ENCODE assay signal across 8 cellular contexts in the genomic region with DNA sequence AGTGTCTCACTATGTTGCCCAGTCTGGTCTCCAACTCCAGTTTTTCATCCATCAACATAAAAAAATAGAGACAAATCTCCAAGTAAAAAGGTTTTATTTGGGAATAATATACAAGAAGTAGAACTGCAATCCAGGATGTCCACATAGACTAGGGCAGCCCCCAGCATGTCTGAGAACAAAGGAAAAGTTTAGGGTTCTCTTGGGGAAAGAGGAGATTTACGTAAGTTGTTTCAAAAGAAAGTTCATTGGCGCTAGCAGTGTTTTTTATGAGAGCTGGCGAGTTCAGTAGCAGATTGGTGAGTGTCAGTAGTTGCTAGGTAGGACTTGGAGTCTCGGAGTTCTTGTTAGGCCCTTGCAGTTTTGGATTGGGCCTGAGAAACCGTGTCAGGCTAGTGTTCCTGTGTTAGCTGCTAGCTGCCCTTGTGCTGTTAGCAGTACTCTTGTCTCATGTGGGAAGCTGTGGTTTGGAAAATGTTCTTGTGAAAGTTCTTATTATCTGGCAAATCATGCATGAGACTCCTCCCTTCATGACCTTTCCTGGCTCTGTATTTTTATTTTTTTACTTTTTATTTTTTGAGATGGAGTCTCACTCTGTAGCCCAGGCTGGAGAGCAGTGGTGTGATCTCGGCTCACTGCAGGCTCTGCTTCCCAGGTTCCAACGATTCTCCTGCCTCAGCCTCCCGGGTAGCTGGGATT. TPM values are rescaled to one million over a fixed set of nuclear protein-coding genes. Genes with fewer than 3 reads are reported as not detected.
A peak's percentile ranks its signal among the peaks of the same experiment; 100 is the strongest.
DNase-seq lines count a peak whose midpoint lies in the region; ATAC-seq and TF ChIP-seq lines count a peak whose summit lies in the region.
"Had no signal": no experiment of that assay in that cellular context is flagged by ENCODE, and none has a peak within 500 bp of the region (broad histone marks: within the 10 kb centered on the region; RNA-seq: fewer than 3 reads in every experiment).

No MANE protein-coding gene starts in this region.

- H3K36me3 ChIP-seq in Karpas-422 (ENCODE audit: insufficient read depth, low read length) (no peaks in the 10 kb centered on the region), aorta (ENCODE audit: control insufficient read depth in 1 of 2, insufficient read depth in 2 of 2, low read length in 1 of 2) (no peaks in the 10 kb centered on the region)

- H2AFZ ChIP-seq in Karpas-422 (ENCODE audit: low read length), result peak overlapping the region; percentile 51

- no peaks in the 10 kb centered on the region for H3K27me3 ChIP-seq in Karpas-422 (ENCODE audit: low read length)
- H3K27me3 ChIP-seq in aorta (ENCODE audit: control insufficient read depth in 1 of 2, insufficient read depth in 2 of 2, low read length in 1 of 2), result no peaks in the 10 kb centered on the region

- H3K4me1 ChIP-seq in Karpas-422 (ENCODE audit: low read length) (peaks cover 7% of the 10 kb centered on the region), aorta (ENCODE audit: control insufficient read depth in 1 of 2, insufficient read depth in 2 of 2, low read length in 2 of 2) (no peaks in the 10 kb centered on the region)

- peaks cover 29% of the 10 kb centered on the region for H3K27me3 Mint-ChIP-seq in MCF 10A (ENCODE audit: insufficient read depth, unreplicated experiment)
- peaks cover 15% of the 10 kb centered on the region for H3K27me3 Mint-ChIP-seq in activated CD4-positive, alpha-beta memory T cell treated with anti-CD3 and anti-CD28 coated beads, Interleukin-2, amount 10 ng/mL, durations not matched to agents 7 days and 5 days

- H3K9me3 Mint-ChIP-seq in MCF 10A (ENCODE audit: unreplicated experiment), result no peaks in the 10 kb centered on the region
- H3K9me3 Mint-ChIP-seq in activated CD4-positive, alpha-beta memory T cell treated with anti-CD3 and anti-CD28 coated beads, Interleukin-2, amount 10 ng/mL, durations not matched to agents 7 days and 5 days, result no peaks in the 10 kb centered on the region

- peak overlapping the region; percentile 34 for H3K9ac ChIP-seq in Karpas-422 (ENCODE audit: low read length)

- DNase-seq in GM13977 (ENCODE audit: low spot score) (peak; percentile 84), Karpas-422 (peak; percentile 91), MCF 10A (ENCODE audit: unreplicated experiment) (peak; percentile 43), left lobe of liver (ENCODE audit: low spot score) (no peak), aorta (peak in 1 of 2 donors; percentile 82)
- DNase-seq in activated CD4-positive, alpha-beta memory T cell treated with anti-CD3 and anti-CD28 coated beads, Interleukin-2, amount 10 ng/mL, durations not matched to agents 7 days and 5 days, result no peak

- POLR2A ChIA-PET in MCF 10A (lab: Yijun Ruan, JAX), result interaction anchor here (0.6 to 1.2 kb wide), 4 partner anchors 12 to 286 kb away, joined by 3 to 4 read pairs (median 3); no protein-coding TSS in a partner anchor
- POLR2A ChIA-PET in activated CD4-positive, alpha-beta memory T cell treated with anti-CD3 and anti-CD28 coated beads, Interleukin-2, amount 10 ng/mL, durations not matched to agents 7 days and 5 days (lab: Charles Lee), result no interaction called here

- H3K79me2 ChIP-seq in Karpas-422 (ENCODE audit: low read length), result no peaks in the 10 kb centered on the region

- TF ChIP-seq CTCF in GM13977 (IDR thresholded peaks at IDR 0.05; ENCODE audit: extremely low read depth, insufficient read depth, missing control alignments) (no peak), MCF 10A (IDR thresholded peaks at IDR 0.05; ENCODE audit: unreplicated experiment) (no peak)

- no peak overlapping the region for H3K4me2 ChIP-seq in Karpas-422 (ENCODE audit: low read depth, low read length, poor library complexity, severe bottlenecking)

- no peak overlapping the region for H3K27ac ChIP-seq in Karpas-422 (ENCODE audit: low read length)
- no peak overlapping the region for H3K27ac ChIP-seq in aorta (ENCODE audit: low read depth in 1 of 2, low read length in 2 of 2)

- H3K9me3 ChIP-seq in Karpas-422 (ENCODE audit: low read length) (no peaks in the 10 kb centered on the region), aorta (ENCODE audit: control insufficient read depth, low read length) (no peaks in the 10 kb centered on the region)

- ATAC-seq in GM21786 (IDR thresholded peaks at IDR 0.05; ENCODE audit: unreplicated experiment), result peak; percentile 98
- ATAC-seq in left lobe of liver, result peak; percentile 78
- ATAC-seq in aorta (ENCODE audit: low FRiP score), result peak; percentile 93

- 34 to 37% methylated on average over 8 of the region's 8 CpGs for WGBS in aorta, 2 donors

- H3K4me3 Mint-ChIP-seq in MCF 10A (ENCODE audit: unreplicated experiment), result no peak overlapping the region
- H3K4me3 Mint-ChIP-seq in activated CD4-positive, alpha-beta memory T cell treated with anti-CD3 and anti-CD28 coated beads, Interleukin-2, amount 10 ng/mL, durations not matched to agents 7 days and 5 days, result no peak overlapping the region

- in situ Hi-C loops in GM13977 (cut with MboI; ENCODE audit: low pct_unique_long_range_greater_than_20kb, low sequenced_read_pairs, unreplicated experiment), result no loop called here

- CTCF ChIA-PET in MCF 10A (lab: Yijun Ruan, JAX), result interaction anchor here (0.5 to 2.0 kb wide), 5 partner anchors 23 to 137 kb away, joined by 3 to 5 read pairs (median 3); no protein-coding TSS in a partner anchor
- CTCF ChIA-PET in activated CD4-positive, alpha-beta memory T cell treated with anti-CD3 and anti-CD28 coated beads, Interleukin-2, amount 10 ng/mL, durations not matched to agents 7 days and 5 days (lab: Charles Lee), result interaction anchor here (0.9 kb wide), 1 partner anchor 57 kb away, joined by 3 read pairs; a partner anchor contains a TSS

- BruUV-seq in MCF 10A (replicated peaks; lab: Mats Ljungman, UMichigan), result no TSS peak

- H3K27ac Mint-ChIP-seq in MCF 10A (ENCODE audit: low read depth, unreplicated experiment), result no peak overlapping the region
- no peak overlapping the region for H3K27ac Mint-ChIP-seq in activated CD4-positive, alpha-beta memory T cell treated with anti-CD3 and anti-CD28 coated beads, Interleukin-2, amount 10 ng/mL, durations not matched to agents 7 days and 5 days

- no peaks in the 10 kb centered on the region for H3K36me3 Mint-ChIP-seq in MCF 10A (ENCODE audit: insufficient read depth, unreplicated experiment)
- no peaks in the 10 kb centered on the region for H3K36me3 Mint-ChIP-seq in activated CD4-positive, alpha-beta memory T cell treated with anti-CD3 and anti-CD28 coated beads, Interleukin-2, amount 10 ng/mL, durations not matched to agents 7 days and 5 days (ENCODE audit: low read depth)

- H3K4me3 ChIP-seq in Karpas-422 (ENCODE audit: low read length) (no peak overlapping the region), aorta (ENCODE audit: low read length in 2 of 2) (no peak overlapping the region)

- H3K9me2 ChIP-seq in Karpas-422 (replicated peaks; ENCODE audit: insufficient read depth, low read length), result no peaks in the 10 kb centered on the region

- intact Hi-C loops in MCF 10A (cut with micrococcal nuclease), result no loop called here
- intact Hi-C loops in aorta (cut with DNase I), result no loop called here

- H3K4me1 Mint-ChIP-seq in MCF 10A (ENCODE audit: insufficient read depth, unreplicated experiment), result peaks cover 5% of the 10 kb centered on the region
- H3K4me1 Mint-ChIP-seq in activated CD4-positive, alpha-beta memory T cell treated with anti-CD3 and anti-CD28 coated beads, Interleukin-2, amount 10 ng/mL, durations not matched to agents 7 days and 5 days, result no peaks in the 10 kb centered on the region

- H4K20me1 ChIP-seq in Karpas-422 (ENCODE audit: insufficient read depth, low read depth, low read length), result no peaks in the 10 kb centered on the region

RNA-seq across cellular contexts. Expression of a gene that starts 24.7 kb away (rescaled TPM):
- total RNA-seq in Karpas-422 (2014; rRNA removed; shearing (Covaris generic); ENCODE audit: low replicate concordance), result not detected in 2 replicates
- total RNA-seq in MCF 10A (2022) (0.19 TPM in 1 of 2 replicates, not detected in the other), left lobe of liver (not detected), aorta (under 1 TPM; 0.19 to 0.81 TPM)
- polyA plus RNA-seq in aorta, result under 1 TPM in 1 of 2 donors, not detected in 1; 0.61 TPM
- total RNA-seq in activated CD4-positive, alpha-beta memory T cell treated with anti-CD3 and anti-CD28 coated beads, Interleukin-2, amount 10 ng/mL, durations not matched to agents 7 days and 5 days, result not detected
- total RNA-seq: activated CD8-positive, alpha-beta memory T cell treated with anti-CD3 and anti-CD28 coated beads for 36 hours had no signal

RNA-seq across cellular contexts. Expression of a gene that starts 24.8 kb away (rescaled TPM):
- not detected in 2 replicates for total RNA-seq in Karpas-422 (2014; rRNA removed; shearing (Covaris generic); ENCODE audit: low replicate concordance)
- total RNA-seq in MCF 10A (2022), result not detected in 2 replicates
- 0.38 TPM for total RNA-seq in left lobe of liver
- 1 to 10 TPM; 2.4 to 4.7 TPM for total RNA-seq in aorta
- polyA plus RNA-seq in aorta, result 10 to 100 TPM in 1 of 2 donors, 1 to 10 TPM in 1; 2.6 to 31.7 TPM
- total RNA-seq in activated CD4-positive, alpha-beta memory T cell treated with anti-CD3 and anti-CD28 coated beads, Interleukin-2, amount 10 ng/mL, durations not matched to agents 7 days and 5 days, result not detected
- total RNA-seq: activated CD8-positive, alpha-beta memory T cell treated with anti-CD3 and anti-CD28 coated beads for 36 hours had no signal

RNA-seq across cellular contexts. Expression of a gene that starts 49.7 kb away (rescaled TPM):
- not detected in 2 replicates for total RNA-seq in Karpas-422 (2014; rRNA removed; shearing (Covaris generic); ENCODE audit: low replicate concordance)
- not detected in 2 replicates for total RNA-seq in MCF 10A (2022)
- total RNA-seq in left lobe of liver, result not detected
- 10 to 100 TPM in 1 of 2 donors, 1 to 10 TPM in 1; 10.0 to 20.2 TPM for total RNA-seq in aorta
- 10 to 100 TPM; 11.4 to 76.4 TPM for polyA plus RNA-seq in aorta
- not detected for total RNA-seq in activated CD4-positive, alpha-beta memory T cell treated with anti-CD3 and anti-CD28 coated beads, Interleukin-2, amount 10 ng/mL, durations not matched to agents 7 days and 5 days
- total RNA-seq: activated CD8-positive, alpha-beta memory T cell treated with anti-CD3 and anti-CD28 coated beads for 36 hours had no signal

RNA-seq across cellular contexts. Expression of a gene that starts 56.7 kb away (rescaled TPM):
- total RNA-seq in Karpas-422 (2014; rRNA removed; shearing (Covaris generic); ENCODE audit: low replicate concordance), result 5.7 and 10.7 TPM in 2 replicates
- 12.2 and 16.3 TPM in 2 replicates for total RNA-seq in MCF 10A (2022)
- total RNA-seq in left lobe of liver, result 5.1 TPM
- total RNA-seq in aorta, result 1 to 10 TPM; 5.6 to 8.6 TPM
- 10 to 100 TPM; 15.1 to 15.8 TPM for polyA plus RNA-seq in aorta
- total RNA-seq in activated CD4-positive, alpha-beta memory T cell treated with anti-CD3 and anti-CD28 coated beads, Interleukin-2, amount 10 ng/mL, durations not matched to agents 7 days and 5 days, result 10 to 100 TPM; 10.8 TPM

Comparison
In these comparisons a context has a peak if more than half of its experiments do, and no peak if none do; other contexts are left out.
1. DNase-seq: peak in GM13977 (single experiment), Karpas-422 (single experiment) and MCF 10A (single experiment); none in left lobe of liver (single experiment) and activated CD4-positive, alpha-beta memory T cell treated with anti-CD3 and anti-CD28 coated beads, Interleukin-2, amount 10 ng/mL, durations not matched to agents 7 days and 5 days (single experiment).
2. RNA of a gene that starts 49.7 kb away (total RNA-seq): 10.0 to 20.2 TPM in aorta; not detected in left lobe of liver (single experiment), not detected in Karpas-422, not detected in MCF 10A and not detected in activated CD4-positive, alpha-beta memory T cell treated with anti-CD3 and anti-CD28 coated beads, Interleukin-2, amount 10 ng/mL, durations not matched to agents 7 days and 5 days; every median in the first group is over 10 times any median in the second.
3. Peak in every context shown above with its lines, with median percentiles within 50 percentile points of each other: ATAC-seq.